In the genomic region with DNA sequence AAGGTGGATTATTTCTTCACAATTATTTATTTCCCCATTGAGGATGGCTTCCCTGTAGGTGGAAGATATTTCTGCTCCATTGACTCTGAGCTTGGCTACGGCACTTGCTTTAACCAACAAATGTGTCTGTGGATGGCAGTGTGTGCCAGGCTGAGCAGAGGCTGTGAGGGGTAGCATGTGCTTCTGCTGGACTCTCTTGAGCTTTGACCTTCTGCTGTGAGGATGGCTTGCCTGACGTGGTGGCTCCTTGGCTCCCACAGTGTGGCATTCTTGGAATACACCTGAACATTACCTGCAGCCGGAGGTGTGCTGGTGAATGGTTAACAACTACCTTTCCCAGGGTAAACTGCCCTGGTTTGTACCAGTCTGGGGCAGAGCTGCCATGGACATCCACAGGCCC, we compare ENCODE assay signal across 23 cellular contexts. TPM values are rescaled to one million over a fixed set of nuclear protein-coding genes. Genes with fewer than 3 reads are reported as not detected.
A peak's percentile ranks its signal among the peaks of the same experiment; 100 is the strongest.
DNase-seq lines count a peak whose midpoint lies in the region; FAIRE-seq and TF ChIP-seq lines count a peak whose summit lies in the region.
"Had no signal": no experiment of that assay in that cellular context is flagged by ENCODE, and none has a peak within 500 bp of the region (broad histone marks: within the 10 kb centered on the region; RNA-seq: fewer than 3 reads in every experiment).

No MANE protein-coding gene starts in this region.

- H3K4me3 Mint-ChIP-seq in astrocyte (ENCODE audit: unreplicated experiment) = no peak overlapping the region
- H3K4me3 Mint-ChIP-seq: CD4-positive, CD25-positive, alpha-beta regulatory T cell; CD8-positive, alpha-beta memory T cell; H9; IgD-negative memory B cell had no signal

- H3K36me3 Mint-ChIP-seq in astrocyte (ENCODE audit: low read depth, unreplicated experiment) = no peaks in the 10 kb centered on the region
- H3K36me3 Mint-ChIP-seq: CD4-positive, CD25-positive, alpha-beta regulatory T cell; CD8-positive, alpha-beta memory T cell; IgD-negative memory B cell had no signal

- H3K79me2 ChIP-seq in astrocyte (ENCODE audit: insufficient read depth, low read length) = no peaks in the 10 kb centered on the region

- no peak overlapping the region for H3K27ac ChIP-seq in astrocyte (ENCODE audit: low read depth, low read length)
- peak overlapping the region; percentile 18 to 60 for H3K27ac ChIP-seq in kidney (ENCODE audit: low read depth in 2 of 2, low read length in 2 of 2)
- H3K27ac ChIP-seq in neuronal stem cell (replicated peaks; ENCODE audit: low read length) = no peak overlapping the region
- H3K27ac ChIP-seq in thyroid gland = peak overlapping the region; percentile 1 to 39 (median 38)
- H3K27ac ChIP-seq in breast epithelium = no peak overlapping the region

- H3K4me1 ChIP-seq in astrocyte (ENCODE audit: insufficient read depth, low read length) = no peaks in the 10 kb centered on the region
- H3K4me1 ChIP-seq in kidney (ENCODE audit: control insufficient read depth in 1 of 2, insufficient read depth in 1 of 2, low read depth in 1 of 2, low read length in 2 of 2) = peaks cover 0 to 6% of the 10 kb centered on the region in 2 donors
- no peaks in the 10 kb centered on the region for H3K4me1 ChIP-seq in neuronal stem cell (ENCODE audit: control insufficient read depth in 2 of 2, insufficient read depth in 1 of 2, low read depth in 1 of 2, low read length in 2 of 2)
- peaks cover 1 to 11% of the 10 kb centered on the region in 2 donors for H3K4me1 ChIP-seq in thyroid gland
- no peaks in the 10 kb centered on the region for H3K4me1 ChIP-seq in breast epithelium
- H3K4me1 ChIP-seq: BE2C had no signal

- H3K36me3 ChIP-seq in astrocyte (ENCODE audit: insufficient read depth, low read length) (no peaks in the 10 kb centered on the region), kidney (ENCODE audit: control insufficient read depth in 1 of 2, insufficient read depth in 2 of 2, low read length in 2 of 2) (no peaks in the 10 kb centered on the region), neuronal stem cell (replicated peaks in 1 of 2; ENCODE audit: control insufficient read depth in 2 of 2, insufficient read depth in 2 of 2, low read length in 2 of 2) (no peaks in the 10 kb centered on the region), thyroid gland (no peaks in the 10 kb centered on the region), breast epithelium (no peaks in the 10 kb centered on the region)
- H3K36me3 ChIP-seq: BE2C had no signal

- no peak overlapping the region for H2BK15ac ChIP-seq in neuronal stem cell (ENCODE audit: low read length)

- H2BK120ac ChIP-seq in neuronal stem cell (ENCODE audit: low read depth, low read length) = no peak overlapping the region

- no peak overlapping the region for H2BK5ac ChIP-seq in neuronal stem cell (ENCODE audit: low read length)

- no peaks in the 10 kb centered on the region for H3K4me1 Mint-ChIP-seq in astrocyte (ENCODE audit: low read depth, unreplicated experiment)
- H3K4me1 Mint-ChIP-seq: CD4-positive, CD25-positive, alpha-beta regulatory T cell; CD8-positive, alpha-beta memory T cell; H9; IgD-negative memory B cell had no signal

- H3K23ac ChIP-seq in neuronal stem cell (ENCODE audit: low read depth, low read length, poor library complexity) = peak overlapping the region; percentile 65

- no peaks in the 10 kb centered on the region for H3K79me1 ChIP-seq in neuronal stem cell (ENCODE audit: low read depth, low read length)

- no peak overlapping the region for H3K18ac ChIP-seq in neuronal stem cell (ENCODE audit: low read length)

- no peaks in the 10 kb centered on the region for H4K20me1 ChIP-seq in astrocyte (ENCODE audit: insufficient read depth, low read length)

- H2BK12ac ChIP-seq in neuronal stem cell (ENCODE audit: low read length) = no peak overlapping the region

- DNase-seq in astrocyte (ENCODE audit: low read depth) (no peak), kidney (peak; percentile 74), neuronal stem cell (ENCODE audit: low spot score) (no peak), thyroid gland (peak; percentile 76 to 82), breast epithelium (ENCODE audit: low spot score in 2 of 2) (no peak), GM19238 (ENCODE audit: insufficient read length, low spot score) (no peak), GM19240 (ENCODE audit: insufficient read length, low spot score) (no peak)
- DNase-seq: ACHN; BE2C; C1 segment of cervical spinal cord; CD4-positive, CD25-positive, alpha-beta regulatory T cell; CD8-positive, alpha-beta memory T cell; COR-L47; DMS 273 treated with DMSO at 0.1 percent for 48 hours; DMS53; DND-41; EL; GOT3; H9 had no signal

- H3K27ac Mint-ChIP-seq in astrocyte (ENCODE audit: unreplicated experiment) = no peak overlapping the region
- H3K27ac Mint-ChIP-seq: CD4-positive, CD25-positive, alpha-beta regulatory T cell; CD8-positive, alpha-beta memory T cell; H9; IgD-negative memory B cell had no signal

- H3K4me2 ChIP-seq in astrocyte (ENCODE audit: low read length) (no peak overlapping the region), neuronal stem cell (ENCODE audit: insufficient read depth, low read length, poor library complexity, severe bottlenecking) (no peak overlapping the region)

- H2AK5ac ChIP-seq in neuronal stem cell (ENCODE audit: low read depth, low read length) = no peak overlapping the region

- no peaks in the 10 kb centered on the region for H3K27me3 ChIP-seq in astrocyte (ENCODE audit: insufficient read depth, low read length)
- H3K27me3 ChIP-seq in neuronal stem cell (ENCODE audit: control insufficient read depth in 3 of 3, insufficient read depth in 3 of 3, low read depth in 1 of 3, low read length in 3 of 3) = peaks cover 0 to 3% (median 0%) of the 10 kb centered on the region in 3 experiments
- no peaks in the 10 kb centered on the region for H3K27me3 ChIP-seq in thyroid gland
- H3K27me3 ChIP-seq in breast epithelium = no peaks in the 10 kb centered on the region

- H3K4me3 ChIP-seq in astrocyte (ENCODE audit: insufficient read depth, low read depth, low read length) (no peak overlapping the region), kidney (ENCODE audit: low read length in 2 of 2) (no peak overlapping the region), neuronal stem cell (ENCODE audit: low read length in 2 of 2) (no peak overlapping the region), thyroid gland (replicated peaks in 1 of 3) (no peak overlapping the region), breast epithelium (no peak overlapping the region)
- H3K4me3 ChIP-seq: GM12878 had no signal

- TF ChIP-seq POLR2A in thyroid gland (IDR thresholded peaks at IDR 0.05) (no peak), breast epithelium (IDR thresholded peaks at IDR 0.05) (no peak)

- H2AFZ ChIP-seq in astrocyte (ENCODE audit: low read depth, low read length) (peak overlapping the region; percentile 13), neuronal stem cell (ENCODE audit: low read length) (no peak overlapping the region)

- H3K4ac ChIP-seq in neuronal stem cell (ENCODE audit: low read length) = no peak overlapping the region

- H3K9me3 ChIP-seq in astrocyte (ENCODE audit: insufficient read depth, low read depth, low read length) = no peaks in the 10 kb centered on the region
- no peaks in the 10 kb centered on the region for H3K9me3 ChIP-seq in kidney (ENCODE audit: control insufficient read depth in 1 of 2, low read length in 2 of 2)
- no peaks in the 10 kb centered on the region for H3K9me3 ChIP-seq in neuronal stem cell (replicated peaks in 1 of 2; ENCODE audit: control insufficient read depth in 2 of 2, insufficient read depth in 1 of 2, low read depth in 1 of 2, low read length in 2 of 2)
- no peaks in the 10 kb centered on the region for H3K9me3 ChIP-seq in thyroid gland
- no peaks in the 10 kb centered on the region for H3K9me3 ChIP-seq in breast epithelium
- H3K9me3 ChIP-seq: BE2C had no signal

- H3K9me3 Mint-ChIP-seq in astrocyte (ENCODE audit: unreplicated experiment) = no peaks in the 10 kb centered on the region
- H3K9me3 Mint-ChIP-seq: CD4-positive, CD25-positive, alpha-beta regulatory T cell; CD8-positive, alpha-beta memory T cell; H9 had no signal

- H4K8ac ChIP-seq in neuronal stem cell (ENCODE audit: low read depth, low read length) = no peak overlapping the region

- H3K9ac ChIP-seq in astrocyte (ENCODE audit: low read length) (no peak overlapping the region), kidney (ENCODE audit: low read length in 2 of 2) (no peak overlapping the region), neuronal stem cell (ENCODE audit: low read depth, low read length, poor library complexity) (no peak overlapping the region)

- intact Hi-C loops in kidney (cut with DNase I) = no loop called here
- intact Hi-C loops in thyroid gland (cut with DNase I) = no loop called here
- intact Hi-C loops in breast epithelium (cut with DNase I; ENCODE audit: low total_unique reads) = no loop called here

- H3K14ac ChIP-seq in neuronal stem cell (ENCODE audit: low read length) = no peak overlapping the region

- TF ChIP-seq CTCF in astrocyte (IDR thresholded peaks at IDR 0.05; ENCODE audit: insufficient read depth, low read depth, low read length) (no peak), kidney (IDR thresholded peaks at IDR 0.05; ENCODE audit: borderline replicate concordance, extremely low read depth, insufficient read depth) (no peak), thyroid gland (IDR thresholded peaks at IDR 0.05) (no peak), breast epithelium (IDR thresholded peaks at IDR 0.05) (no peak)

- H4K91ac ChIP-seq in neuronal stem cell (ENCODE audit: low read depth, low read length, poor library complexity) = no peak overlapping the region

- H3K27me3 Mint-ChIP-seq in astrocyte (ENCODE audit: low read depth, unreplicated experiment) = no peaks in the 10 kb centered on the region

- no peak for FAIRE-seq in astrocyte (lab: Jason Lieb, UNC)
- FAIRE-seq in kidney (lab: Jason Lieb, UNC) = no peak
- FAIRE-seq: A204.1, GM12878, HepG2 had no signal

- WGBS in neuronal stem cell (ENCODE audit: extremely low coverage in 2 of 2, insufficient read length in 2 of 2, insufficient replicate concordance in 1 of 2), 2 donors = no CpG with 5 or more reads among the region's 3 CpGs
- WGBS in thyroid gland, 2 donors = 9 to 22% methylated on average over 1 to 3 of the region's 3 CpGs

RNA-seq across cellular contexts. Expression of a gene that starts 46.8 kb away (rescaled TPM):
- total RNA-seq in astrocyte (31.8 and 37.0 TPM in 2 replicates), kidney (20.9 TPM), thyroid gland (10 to 100 TPM in 3 of 4 donors, 1 to 10 TPM in 1; 7.0 to 22.2 (median 19.1) TPM), breast epithelium (10 to 100 TPM; 12.1 to 15.4 (median 13.6) TPM)
- polyA plus RNA-seq in kidney (ENCODE audit: insufficient read depth, low read depth, low replicate concordance) = 3.6 TPM
- 9.7 TPM for polyA plus RNA-seq in neuronal stem cell (2013, experiment 1 of 2)
- 10.3 TPM for polyA plus RNA-seq in neuronal stem cell (2013, experiment 2 of 2)

RNA-seq across cellular contexts. Expression of a gene that starts 47.0 kb away (rescaled TPM):
- total RNA-seq in astrocyte (27.6 and 31.6 TPM in 2 replicates), kidney (31.8 TPM), thyroid gland (10 to 100 TPM; 38.7 to 48.9 (median 47.6) TPM), breast epithelium (10 to 100 TPM; 28.5 to 39.7 (median 36.1) TPM)
- 11.3 TPM for polyA plus RNA-seq in kidney (ENCODE audit: insufficient read depth, low read depth, low replicate concordance)
- 10.0 TPM for polyA plus RNA-seq in neuronal stem cell (2013, experiment 1 of 2)
- 9.0 TPM for polyA plus RNA-seq in neuronal stem cell (2013, experiment 2 of 2)

Comparison
In these comparisons a context has a peak if more than half of its experiments do, and no peak if none do; other contexts are left out.
1. DNase-seq: peak in kidney (single experiment) and thyroid gland (2 of 2); none in astrocyte (single experiment), neuronal stem cell (single experiment), breast epithelium (0 of 2), GM19238 (single experiment) and GM19240 (single experiment).
2. H3K27ac ChIP-seq: peak in kidney (2 of 2) and thyroid gland (3 of 3); none in astrocyte (single experiment), neuronal stem cell (single experiment) and breast epithelium (0 of 2).